Comparison of ENCODE assay signal across 24 cellular contexts in genomic region chr4:118769152-118769551, GRCh38.
DNase-seq lines count a peak whose midpoint lies in the region; ATAC-seq, FAIRE-seq and TF ChIP-seq lines count a peak whose summit lies in the region.
"Had no signal": no experiment of that assay in that cellular context is flagged by ENCODE, and none has a peak within 500 bp of the region (broad histone marks: within the 10 kb centered on the region; RNA-seq: fewer than 3 reads in every experiment).

No MANE protein-coding gene starts in this region.

- no peak for TF ChIP-seq POLR2A in transverse colon (IDR thresholded peaks at IDR 0.05)

- no peaks in the 10 kb centered on the region for H3K9me3 Mint-ChIP-seq in stimulated activated naive CD8-positive, alpha-beta T cell treated with anti-CD3 and anti-CD28 coated beads, Interleukin-15, amount 100 ng/mL, for 72 hours
- H3K9me3 Mint-ChIP-seq: CD8-positive, alpha-beta memory T cell; IgD-negative memory B cell; memory B cell; natural killer cell treated with Interleukin-12 subunit alpha and Interleukin-12 subunit beta and Interleukin-15 and Interleukin-18, amount 100 ng/mL, for 72 hours had no signal

- H3F3A ChIP-seq in PC-3 (ENCODE audit: low read length, unreplicated experiment) = peaks cover 5% of the 10 kb centered on the region

- H2AFZ ChIP-seq in trophoblast cell (ENCODE audit: insufficient read depth, low read length, poor library complexity) (no peak overlapping the region), PC-3 (ENCODE audit: low read length) (no peak overlapping the region)

- peak overlapping the region; percentile 79 for H2AK5ac ChIP-seq in trophoblast cell (ENCODE audit: low read length)

- no peak overlapping the region for H4K12ac ChIP-seq in trophoblast cell (ENCODE audit: low read depth, low read length)

- H3K4me1 ChIP-seq in ascending aorta (peaks cover 8 to 55% of the 10 kb centered on the region in 2 donors), trophoblast cell (ENCODE audit: control insufficient read depth in 1 of 2, insufficient read depth in 2 of 2, low read length in 2 of 2) (peaks cover 10 to 11% of the 10 kb centered on the region in 2 experiments), transverse colon (peaks cover 3 to 66% (median 13%) of the 10 kb centered on the region in 4 donors), kidney (ENCODE audit: control insufficient read depth in 1 of 2, insufficient read depth in 1 of 2, low read depth in 1 of 2, low read length in 2 of 2) (no peaks in the 10 kb centered on the region), PC-3 (ENCODE audit: insufficient read depth, low read length) (peaks cover 16% of the 10 kb centered on the region)

- no peaks in the 10 kb centered on the region for H3K27me3 ChIP-seq in ascending aorta
- no peaks in the 10 kb centered on the region for H3K27me3 ChIP-seq in trophoblast cell (ENCODE audit: insufficient read depth, low read length)
- H3K27me3 ChIP-seq in transverse colon = no peaks in the 10 kb centered on the region
- H3K27me3 ChIP-seq in PC-3 (ENCODE audit: low read length) = no peaks in the 10 kb centered on the region
- H3K27me3 ChIP-seq: foreskin keratinocyte, suprapubic skin had no signal

- H2BK5ac ChIP-seq in trophoblast cell (ENCODE audit: low read depth, low read length, poor library complexity) = peak overlapping the region; percentile 96

- DNase-seq in ascending aorta (ENCODE audit: low spot score in 2 of 2) (no peak), fibroblast of peridontal ligament (ENCODE audit: extremely low read depth) (peak; percentile 55), trophoblast cell (no peak), transverse colon (no peak), kidney (no peak), PC-3 (no peak)
- DNase-seq in stimulated activated naive CD8-positive, alpha-beta T cell treated with anti-CD3 and anti-CD28 coated beads, Interleukin-15, amount 100 ng/mL, for 72 hours = no peak
- DNase-seq: activated CD4-positive, alpha-beta T cell treated with anti-CD3 and anti-CD28 coated beads for 36 hours; activated CD8-positive, alpha-beta memory T cell treated with anti-CD3 and anti-CD28 coated beads, Interleukin-2, amount 10 ng/mL, durations not matched to agents 7 days and 5 days; AML-193; CD8-positive, alpha-beta memory T cell; dermis blood vessel endothelial cell; DMS53; foreskin keratinocyte; NCI-H146; NCI-H2171; NCI-H69; SIG-M5 had no signal

- ATAC-seq in stimulated activated naive CD8-positive, alpha-beta T cell treated with anti-CD3 and anti-CD28 coated beads, Interleukin-15, amount 100 ng/mL, for 72 hours = no peak
- ATAC-seq in PC-3 = no peak
- ATAC-seq: activated CD4-positive, alpha-beta T cell treated with anti-CD3 and anti-CD28 coated beads for 36 hours; activated CD8-positive, alpha-beta memory T cell treated with anti-CD3 and anti-CD28 coated beads, Interleukin-2, amount 10 ng/mL, durations not matched to agents 7 days and 5 days; GM12878; natural killer cell treated with Interleukin-12 subunit alpha and Interleukin-12 subunit beta and Interleukin-15 and Interleukin-18, amount 100 ng/mL, for 72 hours had no signal

- no peak overlapping the region for H3K23ac ChIP-seq in trophoblast cell (ENCODE audit: low read length)

- peak overlapping the region; percentile 80 for H2BK12ac ChIP-seq in trophoblast cell (ENCODE audit: low read length)

- CTCF ChIA-PET in PC-3 (lab: Charles Lee) = no interaction called here

- TF ChIP-seq CTCF in ascending aorta (IDR thresholded peaks at IDR 0.05) (no peak), transverse colon (IDR thresholded peaks at IDR 0.05) (no peak), kidney (IDR thresholded peaks at IDR 0.05; ENCODE audit: borderline replicate concordance, extremely low read depth, insufficient read depth) (no peak), PC-3 (conservative IDR thresholded peaks at IDR 0.05; ENCODE audit: low read depth, low read length) (no peak)

- no peaks in the 10 kb centered on the region for H3K9me2 ChIP-seq in PC-3 (replicated peaks; ENCODE audit: low read length)

- H3K4me2 ChIP-seq in trophoblast cell (ENCODE audit: low read length) (no peak overlapping the region), PC-3 (ENCODE audit: low read length) (no peak overlapping the region)

- FAIRE-seq in kidney (lab: Jason Lieb, UNC) = no peak
- FAIRE-seq: GM12878 had no signal

- no peaks in the 10 kb centered on the region for H4K20me1 ChIP-seq in PC-3 (ENCODE audit: low read length)

- POLR2A ChIA-PET in PC-3 (lab: Charles Lee; ENCODE audit: unreplicated experiment) = no interaction called here

- intact Hi-C loops in ascending aorta (cut with DNase I) = loop anchor here (10.0 kb wide), 2 partner anchors 336 to 446 kb away; partner anchors contain the start of gene USP53
- intact Hi-C loops in transverse colon (cut with DNase I; ENCODE audit: low total_unique reads) = loop anchor here (10.0 kb wide), 1 partner anchor 116 kb away; the partner anchor contains the start of gene SYNPO2
- intact Hi-C loops in kidney (cut with DNase I) = no loop called here
- intact Hi-C loops in PC-3 (cut with micrococcal nuclease) = no loop called here

- peak overlapping the region; percentile 89 for H4K91ac ChIP-seq in trophoblast cell (ENCODE audit: low read depth, low read length)

- no peak overlapping the region for H3K4me3 Mint-ChIP-seq in stimulated activated naive CD8-positive, alpha-beta T cell treated with anti-CD3 and anti-CD28 coated beads, Interleukin-15, amount 100 ng/mL, for 72 hours
- H3K4me3 Mint-ChIP-seq: activated CD4-positive, alpha-beta T cell treated with anti-CD3 and anti-CD28 coated beads for 36 hours; activated CD8-positive, alpha-beta memory T cell treated with anti-CD3 and anti-CD28 coated beads, Interleukin-2, amount 10 ng/mL, durations not matched to agents 7 days and 5 days; activated naive CD8-positive, alpha-beta T cell; CD8-positive, alpha-beta memory T cell; IgD-negative memory B cell; memory B cell; natural killer cell treated with Interleukin-12 subunit alpha and Interleukin-12 subunit beta and Interleukin-15 and Interleukin-18, amount 100 ng/mL, for 72 hours had no signal

- peaks cover 5% of the 10 kb centered on the region for H3K79me2 ChIP-seq in trophoblast cell (ENCODE audit: control insufficient read depth, insufficient read depth, low read length, poor library complexity)
- H3K79me2 ChIP-seq in PC-3 (ENCODE audit: low read length) = no peaks in the 10 kb centered on the region

- peak overlapping the region; percentile 52 for H3K4ac ChIP-seq in trophoblast cell (ENCODE audit: low read depth, low read length)

- no TSS peak for BruUV-seq in PC-3 (replicated peaks; lab: Mats Ljungman, UMichigan)

- no peak overlapping the region for H3K27ac Mint-ChIP-seq in stimulated activated naive CD8-positive, alpha-beta T cell treated with anti-CD3 and anti-CD28 coated beads, Interleukin-15, amount 100 ng/mL, for 72 hours
- H3K27ac Mint-ChIP-seq: activated CD4-positive, alpha-beta T cell treated with anti-CD3 and anti-CD28 coated beads for 36 hours; activated CD8-positive, alpha-beta memory T cell treated with anti-CD3 and anti-CD28 coated beads, Interleukin-2, amount 10 ng/mL, durations not matched to agents 7 days and 5 days; activated naive CD8-positive, alpha-beta T cell; CD8-positive, alpha-beta memory T cell; IgD-negative memory B cell; memory B cell; natural killer cell treated with Interleukin-12 subunit alpha and Interleukin-12 subunit beta and Interleukin-15 and Interleukin-18, amount 100 ng/mL, for 72 hours had no signal

- H3K14ac ChIP-seq in trophoblast cell (ENCODE audit: low read length) = peak overlapping the region; percentile 70

- H3K4me1 Mint-ChIP-seq in stimulated activated naive CD8-positive, alpha-beta T cell treated with anti-CD3 and anti-CD28 coated beads, Interleukin-15, amount 100 ng/mL, for 72 hours = no peaks in the 10 kb centered on the region
- H3K4me1 Mint-ChIP-seq: activated CD4-positive, alpha-beta T cell treated with anti-CD3 and anti-CD28 coated beads for 36 hours; activated CD8-positive, alpha-beta memory T cell treated with anti-CD3 and anti-CD28 coated beads, Interleukin-2, amount 10 ng/mL, durations not matched to agents 7 days and 5 days; CD8-positive, alpha-beta memory T cell; IgD-negative memory B cell; memory B cell had no signal

- no peaks in the 10 kb centered on the region for H3K27me3 Mint-ChIP-seq in stimulated activated naive CD8-positive, alpha-beta T cell treated with anti-CD3 and anti-CD28 coated beads, Interleukin-15, amount 100 ng/mL, for 72 hours
- H3K27me3 Mint-ChIP-seq: activated CD4-positive, alpha-beta T cell treated with anti-CD3 and anti-CD28 coated beads for 36 hours; activated CD8-positive, alpha-beta memory T cell treated with anti-CD3 and anti-CD28 coated beads, Interleukin-2, amount 10 ng/mL, durations not matched to agents 7 days and 5 days; activated naive CD8-positive, alpha-beta T cell; CD8-positive, alpha-beta memory T cell; IgD-negative memory B cell; memory B cell; natural killer cell treated with Interleukin-12 subunit alpha and Interleukin-12 subunit beta and Interleukin-15 and Interleukin-18, amount 100 ng/mL, for 72 hours had no signal

- no CpG with 5 or more reads among the region's 5 CpGs for WGBS in trophoblast cell (ENCODE audit: extremely low coverage, insufficient coverage, insufficient read length)
- 52 to 64% methylated on average over 5 of the region's 5 CpGs for WGBS in transverse colon (ENCODE audit: low coverage in 1 of 2), 2 donors

- in situ Hi-C loops in transverse colon (cut with MboI; ENCODE audit: low pct_ligation_motif_present in 1 of 4, low pct_unique_long_range_greater_than_20kb in 1 of 4, low sequenced_read_pairs in 3 of 4) = loop anchor here in 2 of 4 donors (10.0 to 25.0 kb wide), 3 partner anchors 118 to 218 kb away; partner anchors contain the start of gene SYNPO2 (in 1 of the 2)

- peaks cover 32% of the 10 kb centered on the region for H3K79me1 ChIP-seq in trophoblast cell (ENCODE audit: low read length)

- no peak overlapping the region for H3K18ac ChIP-seq in trophoblast cell (ENCODE audit: low read length)

- no peak for TF ChIP-seq EP300 in transverse colon (IDR thresholded peaks at IDR 0.05; ENCODE audit: low read depth)

- H2BK120ac ChIP-seq in trophoblast cell (ENCODE audit: insufficient read depth, low read length, poor library complexity) = peak overlapping the region; percentile 97

- H3K36me3 ChIP-seq in ascending aorta = peaks cover 12 to 25% of the 10 kb centered on the region in 2 donors
- H3K36me3 ChIP-seq in trophoblast cell (ENCODE audit: control insufficient read depth in 1 of 2, insufficient read depth in 2 of 2, low read length in 2 of 2) = peaks cover 12 to 17% of the 10 kb centered on the region in 2 experiments
- peaks cover 0 to 12% (median 4%) of the 10 kb centered on the region in 4 donors for H3K36me3 ChIP-seq in transverse colon
- peaks cover 10 to 13% of the 10 kb centered on the region in 2 donors for H3K36me3 ChIP-seq in kidney (ENCODE audit: control insufficient read depth in 1 of 2, insufficient read depth in 2 of 2, low read length in 2 of 2)
- peaks cover 12% of the 10 kb centered on the region for H3K36me3 ChIP-seq in PC-3 (ENCODE audit: low read depth, low read length)

- peak overlapping the region; percentile 65 for H4K8ac ChIP-seq in trophoblast cell (ENCODE audit: low read depth, low read length)

- peak overlapping the region in 1 of 2 donors; percentile 31 for H3K4me3 ChIP-seq in ascending aorta
- no peak overlapping the region for H3K4me3 ChIP-seq in trophoblast cell (ENCODE audit: low read depth, low read length)
- no peak overlapping the region for H3K4me3 ChIP-seq in transverse colon
- no peak overlapping the region for H3K4me3 ChIP-seq in kidney (ENCODE audit: low read length in 2 of 2)
- no peak overlapping the region for H3K4me3 ChIP-seq in PC-3 (ENCODE audit: low read length)
- H3K4me3 ChIP-seq: GM12878, suprapubic skin had no signal

- H3K27ac ChIP-seq in ascending aorta = peak overlapping the region; percentile 59 to 76
- peak overlapping the region; percentile 98 for H3K27ac ChIP-seq in trophoblast cell (ENCODE audit: low read depth, low read length)
- H3K27ac ChIP-seq in transverse colon = peak overlapping the region; percentile 66 to 81 (median 78)
- H3K27ac ChIP-seq in kidney (ENCODE audit: low read depth in 2 of 2, low read length in 2 of 2) = no peak overlapping the region
- no peak overlapping the region for H3K27ac ChIP-seq in PC-3 (ENCODE audit: low read length)
- H3K27ac ChIP-seq: suprapubic skin had no signal

- no peaks in the 10 kb centered on the region for H3K9me3 ChIP-seq in ascending aorta
- no peaks in the 10 kb centered on the region for H3K9me3 ChIP-seq in trophoblast cell (ENCODE audit: insufficient read depth, low read depth, low read length)
- no peaks in the 10 kb centered on the region for H3K9me3 ChIP-seq in transverse colon
- H3K9me3 ChIP-seq in kidney (ENCODE audit: control insufficient read depth in 1 of 2, low read length in 2 of 2) = no peaks in the 10 kb centered on the region
- no peaks in the 10 kb centered on the region for H3K9me3 ChIP-seq in PC-3 (ENCODE audit: low read length)
- H3K9me3 ChIP-seq: suprapubic skin had no signal

- H3K9ac ChIP-seq in trophoblast cell (ENCODE audit: low read length) (no peak overlapping the region), kidney (ENCODE audit: low read length in 2 of 2) (no peak overlapping the region), PC-3 (ENCODE audit: low read length) (no peak overlapping the region)

Comparison
In these comparisons a context has a peak if more than half of its experiments do, and no peak if none do; other contexts are left out.
1. H3K27ac ChIP-seq: peak in ascending aorta (2 of 2), trophoblast cell (single experiment) and transverse colon (4 of 4); none in kidney (0 of 2) and PC-3 (single experiment).
2. intact Hi-C loops: an anchor here in ascending aorta (10.0 kb wide) and transverse colon (10.0 kb wide); none called in kidney and PC-3.